In genomic region chr18:57241869-57242268, GRCh38 we compare ENCODE assay signal across 28 cellular contexts.
"Had no signal": no experiment of that assay in that cellular context is flagged by ENCODE, and none has a peak within 500 bp of the region (broad histone marks: within the 10 kb centered on the region; RNA-seq: fewer than 3 reads in every experiment).

No MANE protein-coding gene starts in this region.

- H3K9ac ChIP-seq: SK-N-SH had no signal

- H3K4me2 ChIP-seq: PC-9, SK-N-SH had no signal

- H3K9me3 ChIP-seq: SJSA1, SK-N-SH had no signal

- DNase-seq: Karpas-422, MM.1S, MV-4-11, NCI-H1092, NCI-H1105, NCI-H1417 treated with DMSO at 0.1 percent for 48 hours, NCI-H1436 treated with DMSO at 0.1 percent for 48 hours, NCI-H187, NCI-H1930, NCI-H2081 treated with DMSO at 0.1 percent for 48 hours, NCI-H2107, NCI-H2171, NCI-H2227 treated with DMSO at 0.1 percent for 48 hours, NCI-H345, NCI-H446, NCI-H510A treated with DMSO at 0.1 percent for 48 hours, NCI-H524 treated with DMSO at 0.1 percent for 48 hours, NCI-H526 treated with DMSO at 0.1 percent for 48 hours, NCI-H774, Right ventricle myocardium superior, SHP77 treated with DMSO at 0.1 percent for 48 hours, SK-N-SH, SW 1271, T-helper 1 cell had no signal

- H3K36me3 ChIP-seq: SJSA1 had no signal

- FAIRE-seq: RCC 7860 had no signal

- H3K4me1 ChIP-seq: SJSA1 had no signal

- H2AFZ ChIP-seq: PC-9 had no signal

- H3K27ac ChIP-seq: PC-9, SJSA1 had no signal

- ATAC-seq: Panc1 had no signal

- H3K4me3 ChIP-seq: PC-9, SJSA1 had no signal
